24 cellular contexts compared by ENCODE assay signal in genomic region chr4:156695163-156695562, GRCh38.
A peak's percentile ranks its signal among the peaks of the same experiment; 100 is the strongest.
DNase-seq lines count a peak whose midpoint lies in the region; FAIRE-seq and TF ChIP-seq lines count a peak whose summit lies in the region.
"Had no signal": no experiment of that assay in that cellular context is flagged by ENCODE, and none has a peak within 500 bp of the region (broad histone marks: within the 10 kb centered on the region; RNA-seq: fewer than 3 reads in every experiment).

No MANE protein-coding gene starts in this region.

- H3K27ac ChIP-seq in caudate nucleus (ENCODE audit: low read depth, low read length) (no peak overlapping the region), substantia nigra (ENCODE audit: low read depth, low read length, poor library complexity, severe bottlenecking) (no peak overlapping the region)
- H3K27ac ChIP-seq: GM23248, RWPE1 had no signal

- no peaks in the 10 kb centered on the region for H3K9me3 Mint-ChIP-seq in nephron progenitor cell
- H3K9me3 Mint-ChIP-seq in activated T-cell treated with anti-CD3 and anti-CD28 coated beads, Interleukin-2, amount 50 U/mL, for 24 hours: no peaks in the 10 kb centered on the region
- H3K9me3 Mint-ChIP-seq: H9 had no signal

- H3K4me3 Mint-ChIP-seq in nephron progenitor cell: no peak overlapping the region
- no peak overlapping the region for H3K4me3 Mint-ChIP-seq in activated T-cell treated with anti-CD3 and anti-CD28 coated beads, Interleukin-2, amount 50 U/mL, for 24 hours
- H3K4me3 Mint-ChIP-seq: H9 had no signal

- H3K27ac Mint-ChIP-seq in nephron progenitor cell: peak overlapping the region; percentile 18
- H3K27ac Mint-ChIP-seq in activated T-cell treated with anti-CD3 and anti-CD28 coated beads, Interleukin-2, amount 50 U/mL, for 24 hours: no peak overlapping the region
- H3K27ac Mint-ChIP-seq: H9 had no signal

- in situ Hi-C loops in GM13977 (cut with MboI; ENCODE audit: low pct_unique_long_range_greater_than_20kb, low sequenced_read_pairs, unreplicated experiment): no loop called here

- H3K36me3 Mint-ChIP-seq in nephron progenitor cell (ENCODE audit: low read depth): no peaks in the 10 kb centered on the region
- H3K36me3 Mint-ChIP-seq in activated T-cell treated with anti-CD3 and anti-CD28 coated beads, Interleukin-2, amount 50 U/mL, for 24 hours (ENCODE audit: low read depth): no peaks in the 10 kb centered on the region

- DNase-seq in Ammon's horn (ENCODE audit: low spot score) (peak; percentile 36), caudate nucleus (lab: John Stamatoyannopoulos, UW) (peak in 34 of 61 donors; percentile 1 to 52 (median 11)), nephron progenitor cell (no peak), substantia nigra (lab: John Stamatoyannopoulos, UW) (peak in 29 of 49 donors; percentile 0 to 53 (median 16)), GM19239 (ENCODE audit: insufficient read length, low spot score) (no peak), GM13977 (ENCODE audit: low spot score) (no peak)
- no peak for DNase-seq in activated T-cell treated with anti-CD3 and anti-CD28 coated beads, Interleukin-2, amount 50 U/mL, for 24 hours
- DNase-seq: 8988T, ACHN, Calu3, DMS153, DND-41, GM23248, H9, IMR-90, KG1, MG63, NCI-H2029, NCI-H446, NCI-H524 treated with DMSO at 0.1 percent for 48 hours, NCI-H82, SHP77 had no signal

- no peak for TF ChIP-seq CTCF in nephron progenitor cell (IDR thresholded peaks at IDR 0.05)
- no peak for TF ChIP-seq CTCF in GM13977 (IDR thresholded peaks at IDR 0.05; ENCODE audit: extremely low read depth, insufficient read depth, missing control alignments)

- no peak for FAIRE-seq in GM19239 (lab: Jason Lieb, UNC)
- FAIRE-seq: GM12892 had no signal

- H3K4me1 Mint-ChIP-seq in nephron progenitor cell: peaks cover 42% of the 10 kb centered on the region
- H3K4me1 Mint-ChIP-seq in activated T-cell treated with anti-CD3 and anti-CD28 coated beads, Interleukin-2, amount 50 U/mL, for 24 hours (ENCODE audit: low read depth): no peaks in the 10 kb centered on the region
- H3K4me1 Mint-ChIP-seq: H9 had no signal

- H3K27me3 Mint-ChIP-seq in nephron progenitor cell (ENCODE audit: low read depth, poor library complexity): no peaks in the 10 kb centered on the region
- H3K27me3 Mint-ChIP-seq in activated T-cell treated with anti-CD3 and anti-CD28 coated beads, Interleukin-2, amount 50 U/mL, for 24 hours: no peaks in the 10 kb centered on the region

Comparison
In these comparisons a context has a peak if more than half of its experiments do, and no peak if none do; other contexts are left out.
1. DNase-seq: peak in Ammon's horn (single experiment), caudate nucleus (34 of 61) and substantia nigra (29 of 49); none in nephron progenitor cell (single experiment), GM19239 (single experiment), GM13977 (single experiment) and activated T-cell treated with anti-CD3 and anti-CD28 coated beads, Interleukin-2, amount 50 U/mL, for 24 hours (single experiment).